In the genomic region with DNA sequence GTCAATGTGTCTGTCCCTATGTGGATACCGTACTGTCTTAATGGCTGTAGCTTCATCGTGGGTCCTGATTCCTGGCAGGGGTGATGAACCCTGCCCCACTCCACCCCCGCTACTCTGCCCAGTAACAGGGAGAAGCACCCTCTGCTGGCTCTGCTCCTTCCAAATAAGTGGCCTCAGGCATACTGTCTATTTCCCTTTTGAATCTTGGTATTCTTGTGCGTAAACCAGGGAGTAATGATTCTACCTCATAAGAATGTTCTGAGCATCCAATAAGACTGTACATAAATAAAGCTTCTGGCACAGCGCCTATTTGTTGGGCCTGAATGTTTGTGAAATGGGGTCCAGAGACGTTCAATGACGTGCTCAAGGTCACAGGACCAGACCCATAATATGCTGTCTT, we compare ENCODE assay signal across 12 cellular contexts. TPM values are rescaled to one million over a fixed set of nuclear protein-coding genes. Genes with fewer than 3 reads are reported as not detected.
DNase-seq lines count a peak whose midpoint lies in the region; ATAC-seq and TF ChIP-seq lines count a peak whose summit lies in the region.
"Had no signal": no experiment of that assay in that cellular context is flagged by ENCODE, and none has a peak within 500 bp of the region (broad histone marks: within the 10 kb centered on the region; RNA-seq: fewer than 3 reads in every experiment).

No MANE protein-coding gene starts in this region.

- no peaks in the 10 kb centered on the region for H3K9me3 Mint-ChIP-seq in GM23338
- H3K9me3 Mint-ChIP-seq: dendritic cell treated with granulocyte-macrophage colony-stimulating factor and Interleukin-4, amounts not matched to agents 40 ng/mL and 50 ng/mL, for 4 days had no signal

- no peak overlapping the region for H3K27ac Mint-ChIP-seq in GM23338
- H3K27ac Mint-ChIP-seq: dendritic cell treated with granulocyte-macrophage colony-stimulating factor and Interleukin-4, amounts not matched to agents 40 ng/mL and 50 ng/mL, for 4 days had no signal

- no peaks in the 10 kb centered on the region for H3K36me3 ChIP-seq in GM23338 (ENCODE audit: insufficient read depth)
- no peaks in the 10 kb centered on the region for H3K36me3 ChIP-seq in body of pancreas (replicated peaks in 1 of 2; ENCODE audit: insufficient read depth in 1 of 2, low read depth in 2 of 2)
- no peaks in the 10 kb centered on the region for H3K36me3 ChIP-seq in gastrocnemius medialis
- H3K36me3 ChIP-seq: HAP-1 had no signal

- H3K9me2 ChIP-seq in GM23338 (ENCODE audit: insufficient read depth), result no peaks in the 10 kb centered on the region; the same call in 1 of the 2 replicates

- H3K4me3 ChIP-seq in GM23338 (no peak overlapping the region), body of pancreas (no peak overlapping the region), gastrocnemius medialis (no peak overlapping the region)
- H3K4me3 ChIP-seq: HAP-1 had no signal

- DNase-seq in GM23338 (ENCODE audit: low spot score) (peak; percentile 28), body of pancreas (peak; percentile 34 to 63 (median 50)), left ventricle myocardium superior (no peak), gastrocnemius medialis (no peak), HUDEP-2 (lab: John Stamatoyannopoulos, UW; ENCODE audit: unreplicated experiment in 76 of 76) (no peak), DMS114 treated with DMSO at 0.1 percent for 48 hours (lab: John Stamatoyannopoulos, UW; ENCODE audit: unreplicated experiment) (no peak), erythroblast (lab: John Stamatoyannopoulos, UW) (no peak)
- DNase-seq: DMS153, NCI-H2081 treated with DMSO at 0.1 percent for 48 hours had no signal

- peaks cover 5% of the 10 kb centered on the region for H3K4me1 Mint-ChIP-seq in GM23338

- in situ Hi-C loops in gastrocnemius medialis (cut with MboI; ENCODE audit: low sequenced_read_pairs in 4 of 4), result no loop called here

- peak in 1 of 2 experiments; percentile 31; a peak in 2 of 4 replicates for TF ChIP-seq CTCF in GM23338 (conservative IDR thresholded peaks at IDR 0.05; ENCODE audit: low read depth in 2 of 2)
- TF ChIP-seq CTCF in body of pancreas (IDR thresholded peaks at IDR 0.05), result peak in 2 of 7 experiments; percentile 8 to 9
- no peak for TF ChIP-seq CTCF in gastrocnemius medialis (IDR thresholded peaks at IDR 0.05 in 4 of 5, conservative IDR thresholded peaks at IDR 0.05 in 1 of 5)

- intact Hi-C loops in body of pancreas (cut with DNase I) (no loop called here), left ventricle myocardium superior (cut with micrococcal nuclease) (loop anchor here (10.0 kb wide), 1 partner anchor 330 kb away; no protein-coding TSS in a partner anchor), gastrocnemius medialis (cut with DNase I; ENCODE audit: low total_unique reads) (no loop called here)

- no peaks in the 10 kb centered on the region for H4K20me1 ChIP-seq in GM23338 (replicated peaks; ENCODE audit: insufficient read depth)

- H3K9me3 ChIP-seq in body of pancreas, result no peaks in the 10 kb centered on the region
- no peaks in the 10 kb centered on the region for H3K9me3 ChIP-seq in gastrocnemius medialis
- H3K9me3 ChIP-seq: HAP-1 had no signal

- 35 to 47% methylated on average over 7 of the region's 7 CpGs for WGBS in body of pancreas, 2 donors

- H3K4me3 Mint-ChIP-seq in GM23338, result no peak overlapping the region
- H3K4me3 Mint-ChIP-seq: dendritic cell treated with granulocyte-macrophage colony-stimulating factor and Interleukin-4, amounts not matched to agents 40 ng/mL and 50 ng/mL, for 4 days had no signal

- H3K27me3 Mint-ChIP-seq in GM23338 (ENCODE audit: insufficient read depth, low read depth, poor library complexity), result peaks cover 3% of the 10 kb centered on the region

- H3K4me1 ChIP-seq in GM23338 (ENCODE audit: insufficient read depth) (0 out of 2 replicates have a peak, but pooled peaks cover 6% of the 10 kb centered on the region), body of pancreas (peaks cover 62% of the 10 kb centered on the region), gastrocnemius medialis (no peaks in the 10 kb centered on the region)
- H3K4me1 ChIP-seq: HAP-1 had no signal

- ATAC-seq in GM23338, result peak; percentile 19; the same call in 2 of the 3 replicates
- peak; percentile 38 for ATAC-seq in body of pancreas
- ATAC-seq in left ventricle myocardium superior, result peak; percentile 52
- ATAC-seq in gastrocnemius medialis, result no peak
- ATAC-seq in GM19324 (IDR thresholded peaks at IDR 0.05; ENCODE audit: low FRiP score, unreplicated experiment), result no peak

- no peaks in the 10 kb centered on the region for H3K36me3 Mint-ChIP-seq in GM23338 (ENCODE audit: low read depth)

- H3K27ac ChIP-seq in GM23338 (ENCODE audit: low read depth) (no peak overlapping the region), body of pancreas (peak overlapping the region; percentile 66 to 91 (median 81)), gastrocnemius medialis (peak overlapping the region in 3 of 4 donors; percentile 24 to 43 (median 37))

- peak overlapping the region; percentile 56; the same call in 1 of the 2 replicates for H2AFZ ChIP-seq in GM23338

- no peaks in the 10 kb centered on the region for H3F3A ChIP-seq in GM23338 (replicated peaks; ENCODE audit: low read depth)

- H3K4me2 ChIP-seq in GM23338, result no peak overlapping the region

- no peaks in the 10 kb centered on the region for H3K79me2 ChIP-seq in GM23338 (replicated peaks; ENCODE audit: insufficient read depth)

- TF ChIP-seq POLR2A in body of pancreas (IDR thresholded peaks at IDR 0.05) (peak in 1 of 3 donors; percentile 31), gastrocnemius medialis (IDR thresholded peaks at IDR 0.05) (no peak), erythroblast (IDR thresholded peaks at IDR 0.05; ENCODE audit: low read length) (no peak)

- no peaks in the 10 kb centered on the region for H3K27me3 ChIP-seq in GM23338 (ENCODE audit: insufficient read depth)
- H3K27me3 ChIP-seq in body of pancreas, result no peaks in the 10 kb centered on the region
- H3K27me3 ChIP-seq in gastrocnemius medialis, result peaks cover 0 to 3% (median 2%) of the 10 kb centered on the region in 3 donors

TF ChIP-seq in GM23338, 12 proteins besides CTCF, POLR2A, EP300 and RAD21 (continues in another document):
- TF ChIP-seq NANOG (IDR thresholded peaks at IDR 0.05; ENCODE audit: borderline replicate concordance) (no peak), CREB1 (CRISPR knock-in tag; IDR thresholded peaks at IDR 0.05; ENCODE audit: low read depth) (no peak), ZNF331 (CRISPR knock-in tag; IDR thresholded peaks at IDR 0.05; ENCODE audit: low read depth) (no peak), EZH2 (IDR thresholded peaks at IDR 0.05; ENCODE audit: low read depth, unreplicated experiment) (no peak), EZH2phosphoT487 (IDR thresholded peaks at IDR 0.05; ENCODE audit: unreplicated experiment) (no peak)
- TF ChIP-seq, protein P1, sequence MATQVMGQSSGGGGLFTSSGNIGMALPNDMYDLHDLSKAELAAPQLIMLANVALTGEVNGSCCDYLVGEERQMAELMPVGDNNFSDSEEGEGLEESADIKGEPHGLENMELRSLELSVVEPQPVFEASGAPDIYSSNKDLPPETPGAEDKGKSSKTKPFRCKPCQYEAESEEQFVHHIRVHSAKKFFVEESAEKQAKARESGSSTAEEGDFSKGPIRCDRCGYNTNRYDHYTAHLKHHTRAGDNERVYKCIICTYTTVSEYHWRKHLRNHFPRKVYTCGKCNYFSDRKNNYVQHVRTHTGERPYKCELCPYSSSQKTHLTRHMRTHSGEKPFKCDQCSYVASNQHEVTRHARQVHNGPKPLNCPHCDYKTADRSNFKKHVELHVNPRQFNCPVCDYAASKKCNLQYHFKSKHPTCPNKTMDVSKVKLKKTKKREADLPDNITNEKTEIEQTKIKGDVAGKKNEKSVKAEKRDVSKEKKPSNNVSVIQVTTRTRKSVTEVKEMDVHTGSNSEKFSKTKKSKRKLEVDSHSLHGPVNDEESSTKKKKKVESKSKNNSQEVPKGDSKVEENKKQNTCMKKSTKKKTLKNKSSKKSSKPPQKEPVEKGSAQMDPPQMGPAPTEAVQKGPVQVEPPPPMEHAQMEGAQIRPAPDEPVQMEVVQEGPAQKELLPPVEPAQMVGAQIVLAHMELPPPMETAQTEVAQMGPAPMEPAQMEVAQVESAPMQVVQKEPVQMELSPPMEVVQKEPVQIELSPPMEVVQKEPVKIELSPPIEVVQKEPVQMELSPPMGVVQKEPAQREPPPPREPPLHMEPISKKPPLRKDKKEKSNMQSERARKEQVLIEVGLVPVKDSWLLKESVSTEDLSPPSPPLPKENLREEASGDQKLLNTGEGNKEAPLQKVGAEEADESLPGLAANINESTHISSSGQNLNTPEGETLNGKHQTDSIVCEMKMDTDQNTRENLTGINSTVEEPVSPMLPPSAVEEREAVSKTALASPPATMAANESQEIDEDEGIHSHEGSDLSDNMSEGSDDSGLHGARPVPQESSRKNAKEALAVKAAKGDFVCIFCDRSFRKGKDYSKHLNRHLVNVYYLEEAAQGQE (IDR thresholded peaks at IDR 0.05; ENCODE audit: unreplicated experiment), result no peak
- TF ChIP-seq, protein P2, sequence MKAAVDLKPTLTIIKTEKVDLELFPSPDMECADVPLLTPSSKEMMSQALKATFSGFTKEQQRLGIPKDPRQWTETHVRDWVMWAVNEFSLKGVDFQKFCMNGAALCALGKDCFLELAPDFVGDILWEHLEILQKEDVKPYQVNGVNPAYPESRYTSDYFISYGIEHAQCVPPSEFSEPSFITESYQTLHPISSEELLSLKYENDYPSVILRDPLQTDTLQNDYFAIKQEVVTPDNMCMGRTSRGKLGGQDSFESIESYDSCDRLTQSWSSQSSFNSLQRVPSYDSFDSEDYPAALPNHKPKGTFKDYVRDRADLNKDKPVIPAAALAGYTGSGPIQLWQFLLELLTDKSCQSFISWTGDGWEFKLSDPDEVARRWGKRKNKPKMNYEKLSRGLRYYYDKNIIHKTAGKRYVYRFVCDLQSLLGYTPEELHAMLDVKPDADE (IDR thresholded peaks at IDR 0.05), result no peak

RNA-seq across cellular contexts. Expression of a gene that starts 35.2 kb away (rescaled TPM):
- total RNA-seq in GM23338 (2014; rRNA removed; shearing (Covaris generic)), result 93.3 and 93.9 TPM in 2 replicates
- 30.6 and 31.8 TPM in 2 replicates for polyA plus RNA-seq in GM23338 (2016; fragmentation: Nextera tagmentation; extraction: Ambion mirVana)
- total RNA-seq in body of pancreas (10 to 100 TPM in 1 of 2 donors, 1 to 10 TPM in 1; 8.9 to 13.0 TPM), left ventricle myocardium superior (6.7 TPM), gastrocnemius medialis (10 to 100 TPM in 3 of 4 donors, 1 to 10 TPM in 1; 9.5 to 24.3 (median 14.7) TPM)

Comparison
In these comparisons a context has a peak if more than half of its experiments do, and no peak if none do; other contexts are left out.
1. ATAC-seq: peak in GM23338 (single experiment), body of pancreas (single experiment) and left ventricle myocardium superior (single experiment); none in gastrocnemius medialis (0 of 2) and GM19324 (single experiment).
2. DNase-seq: peak in GM23338 (single experiment) and body of pancreas (4 of 4); none in left ventricle myocardium superior (single experiment), gastrocnemius medialis (0 of 2), HUDEP-2 (0 of 76), DMS114 treated with DMSO at 0.1 percent for 48 hours (single experiment) and erythroblast (0 of 2).